8 cellular contexts compared by ENCODE assay signal in the genomic region with DNA sequence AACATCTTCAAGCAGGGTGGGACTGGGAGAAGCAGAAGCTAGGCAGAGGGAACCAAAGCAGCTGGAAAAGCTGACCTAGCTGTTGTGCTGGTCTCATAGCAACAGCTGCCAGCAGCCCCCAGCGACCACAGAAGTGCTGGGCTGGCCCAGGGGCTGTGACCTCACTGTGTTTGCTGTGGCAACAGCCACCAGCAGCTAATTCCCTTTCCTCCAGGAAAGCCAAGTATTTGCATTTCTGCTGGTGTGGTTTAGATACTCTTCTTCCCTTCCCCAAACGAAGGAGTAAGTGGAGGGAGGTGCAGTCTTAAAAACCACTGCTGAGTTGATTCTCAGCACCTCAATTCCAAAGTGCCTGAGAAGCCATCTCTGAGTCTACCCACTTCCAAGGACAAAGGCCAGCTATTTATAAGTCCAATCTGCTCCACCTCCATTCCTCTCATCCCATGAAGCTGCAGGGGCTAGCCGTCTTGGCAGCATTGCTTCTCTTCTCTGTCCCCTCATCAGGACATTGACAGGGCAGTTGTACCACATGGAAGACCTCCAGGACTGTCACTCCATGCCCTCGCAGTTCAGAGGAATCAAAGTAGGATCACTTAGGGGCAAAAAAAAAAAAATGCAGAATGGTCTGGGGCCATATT. TPM values are rescaled to one million over a fixed set of nuclear protein-coding genes. Genes with fewer than 3 reads are reported as not detected.
DNase-seq lines count a peak whose midpoint lies in the region; ATAC-seq and TF ChIP-seq lines count a peak whose summit lies in the region.

No MANE protein-coding gene starts in this region.

- peaks cover 90% of the 10 kb centered on the region for H3K4me1 ChIP-seq in DOHH2 (ENCODE audit: control insufficient read depth, low read length)
- H3K4me1 ChIP-seq in rectal smooth muscle tissue (ENCODE audit: control insufficient read depth, insufficient read depth, low read length): peaks cover 36% of the 10 kb centered on the region

- no peak overlapping the region for H3K9ac ChIP-seq in rectal smooth muscle tissue (ENCODE audit: low read length)

- peak overlapping the region; percentile 52 for H3K27ac ChIP-seq in DOHH2 (ENCODE audit: low read depth, low read length)
- H3K27ac ChIP-seq in rectal smooth muscle tissue (ENCODE audit: low read depth, low read length): peak overlapping the region; percentile 83

- DNase-seq in activated T-helper 2 cell treated with anti-CD3 and anti-CD28 coated beads, Interferon-gamma antibody, Interleukin-2, Interleukin-4, amounts not matched to agents 10 μg/mL and 5 μg/mL and 100 μg/mL, durations not matched to agents 14 hours and 24 hours and 36 hours (ENCODE audit: low spot score): no peak
- DNase-seq in head of caudate nucleus (peak in 26 of 42 donors; percentile 16 to 69 (median 40)), SKM-1 (lab: John Stamatoyannopoulos, UW; ENCODE audit: unreplicated experiment) (no peak), AML-193 (lab: John Stamatoyannopoulos, UW) (no peak)

- H3K27me3 Mint-ChIP-seq in activated T-helper 2 cell treated with anti-CD3 and anti-CD28 coated beads, Interferon-gamma antibody, Interleukin-2, Interleukin-4, amounts not matched to agents 10 μg/mL and 5 μg/mL and 100 μg/mL, durations not matched to agents 14 hours and 24 hours and 36 hours (ENCODE audit: low read depth): no peaks in the 10 kb centered on the region

- H3K4me3 Mint-ChIP-seq in activated T-helper 2 cell treated with anti-CD3 and anti-CD28 coated beads, Interferon-gamma antibody, Interleukin-2, Interleukin-4, amounts not matched to agents 10 μg/mL and 5 μg/mL and 100 μg/mL, durations not matched to agents 14 hours and 24 hours and 36 hours (ENCODE audit: low read depth): no peak overlapping the region

- H3K9me2 ChIP-seq in DOHH2 (replicated peaks; ENCODE audit: control insufficient read depth, low read length): no peaks in the 10 kb centered on the region

- no peaks in the 10 kb centered on the region for H4K20me1 ChIP-seq in DOHH2 (ENCODE audit: control insufficient read depth, insufficient read depth, low read depth, low read length)

- peaks cover 92% of the 10 kb centered on the region for H3K36me3 Mint-ChIP-seq in activated T-helper 2 cell treated with anti-CD3 and anti-CD28 coated beads, Interferon-gamma antibody, Interleukin-2, Interleukin-4, amounts not matched to agents 10 μg/mL and 5 μg/mL and 100 μg/mL, durations not matched to agents 14 hours and 24 hours and 36 hours (ENCODE audit: low read depth)

- ATAC-seq in HG03196 (IDR thresholded peaks at IDR 0.05; ENCODE audit: unreplicated experiment) (peak; percentile 25), HG03442 (IDR thresholded peaks at IDR 0.05; ENCODE audit: unreplicated experiment) (no peak)

- H3K9me3 ChIP-seq in DOHH2 (ENCODE audit: control insufficient read depth, insufficient read depth, low read length): no peaks in the 10 kb centered on the region

- peaks cover 9% of the 10 kb centered on the region for H3F3A ChIP-seq in DOHH2 (ENCODE audit: control insufficient read depth, insufficient read depth)

- peaks cover 76% of the 10 kb centered on the region for H3K4me1 Mint-ChIP-seq in activated T-helper 2 cell treated with anti-CD3 and anti-CD28 coated beads, Interferon-gamma antibody, Interleukin-2, Interleukin-4, amounts not matched to agents 10 μg/mL and 5 μg/mL and 100 μg/mL, durations not matched to agents 14 hours and 24 hours and 36 hours (ENCODE audit: low read depth)

- H3K9me3 Mint-ChIP-seq in activated T-helper 2 cell treated with anti-CD3 and anti-CD28 coated beads, Interferon-gamma antibody, Interleukin-2, Interleukin-4, amounts not matched to agents 10 μg/mL and 5 μg/mL and 100 μg/mL, durations not matched to agents 14 hours and 24 hours and 36 hours: no peaks in the 10 kb centered on the region

- intact Hi-C loops in activated T-helper 2 cell treated with anti-CD3 and anti-CD28 coated beads, Interferon-gamma antibody, Interleukin-2, Interleukin-4, amounts not matched to agents 10 μg/mL and 5 μg/mL and 100 μg/mL, durations not matched to agents 14 hours and 24 hours and 36 hours (cut with micrococcal nuclease): no loop called here
- intact Hi-C loops in head of caudate nucleus (cut with DNase I): no loop called here

- H3K4me3 ChIP-seq in DOHH2 (ENCODE audit: low read length): no peak overlapping the region
- H3K4me3 ChIP-seq in rectal smooth muscle tissue (ENCODE audit: low read length): no peak overlapping the region

- H3K4me2 ChIP-seq in DOHH2 (ENCODE audit: low read length): 0 out of 2 replicates have a peak overlapping the region, but pooled peaks have one; percentile 27

- no peak for TF ChIP-seq CTCF in DOHH2 (IDR thresholded peaks at IDR 0.05; ENCODE audit: low read depth, low read length, poor library complexity, severe bottlenecking)

- peak overlapping the region; percentile 69 for H3K27ac Mint-ChIP-seq in activated T-helper 2 cell treated with anti-CD3 and anti-CD28 coated beads, Interferon-gamma antibody, Interleukin-2, Interleukin-4, amounts not matched to agents 10 μg/mL and 5 μg/mL and 100 μg/mL, durations not matched to agents 14 hours and 24 hours and 36 hours

- peaks cover 100% of the 10 kb centered on the region for H3K36me3 ChIP-seq in DOHH2 (ENCODE audit: control insufficient read depth, low read length)
- H3K36me3 ChIP-seq in rectal smooth muscle tissue (ENCODE audit: control insufficient read depth, insufficient read depth, low read length): peaks cover 41% of the 10 kb centered on the region

- H3K27me3 ChIP-seq in DOHH2 (ENCODE audit: control insufficient read depth, low read length) (no peaks in the 10 kb centered on the region), rectal smooth muscle tissue (ENCODE audit: control insufficient read depth, insufficient read depth, low read length) (no peaks in the 10 kb centered on the region)

- peaks cover 21% of the 10 kb centered on the region for H3K79me2 ChIP-seq in DOHH2 (ENCODE audit: control insufficient read depth, low read length)

RNA-seq across cellular contexts. Expression of a gene that starts 11.5 kb away (rescaled TPM):
- total RNA-seq in activated T-helper 2 cell treated with anti-CD3 and anti-CD28 coated beads, Interferon-gamma antibody, Interleukin-2, Interleukin-4, amounts not matched to agents 10 μg/mL and 5 μg/mL and 100 μg/mL, durations not matched to agents 14 hours and 24 hours and 36 hours: 33.5 and 34.4 TPM in 2 replicates

RNA-seq across cellular contexts. Expression of a gene that starts 34.3 kb away (rescaled TPM):
- 283 and 294 TPM in 2 replicates for total RNA-seq in activated T-helper 2 cell treated with anti-CD3 and anti-CD28 coated beads, Interferon-gamma antibody, Interleukin-2, Interleukin-4, amounts not matched to agents 10 μg/mL and 5 μg/mL and 100 μg/mL, durations not matched to agents 14 hours and 24 hours and 36 hours

RNA-seq across cellular contexts. Expression of a gene that starts 55.3 kb away (rescaled TPM):
- 125 and 126 TPM in 2 replicates for total RNA-seq in activated T-helper 2 cell treated with anti-CD3 and anti-CD28 coated beads, Interferon-gamma antibody, Interleukin-2, Interleukin-4, amounts not matched to agents 10 μg/mL and 5 μg/mL and 100 μg/mL, durations not matched to agents 14 hours and 24 hours and 36 hours

Comparison
In these comparisons a context has a peak if more than half of its experiments do, and no peak if none do; other contexts are left out.
1. DNase-seq: peak in head of caudate nucleus (26 of 42); none in activated T-helper 2 cell treated with anti-CD3 and anti-CD28 coated beads, Interferon-gamma antibody, Interleukin-2, Interleukin-4, amounts not matched to agents 10 μg/mL and 5 μg/mL and 100 μg/mL, durations not matched to agents 14 hours and 24 hours and 36 hours (single experiment), SKM-1 (single experiment) and AML-193 (0 of 2).